ENCODE assay signal across 8 cellular contexts in genomic region chr1:23793018-23793781, GRCh38. TPM values are rescaled to one million over a fixed set of nuclear protein-coding genes. Genes with fewer than 3 reads are reported as not detected.
A peak's percentile ranks its signal among the peaks of the same experiment; 100 is the strongest.
DNase-seq lines count a peak whose midpoint lies in the region; ATAC-seq lines count a peak whose summit lies in the region.

No MANE protein-coding gene starts in this region.

- no peak overlapping the region for H4K12ac ChIP-seq in trophoblast cell (ENCODE audit: low read depth, low read length)

- H3K27me3 ChIP-seq in GM23248 (replicated peaks; ENCODE audit: insufficient read depth) (no peaks in the 10 kb centered on the region), endocrine pancreas (ENCODE audit: control insufficient read depth, insufficient read depth, low read length) (no peaks in the 10 kb centered on the region), trophoblast cell (ENCODE audit: insufficient read depth, low read length) (no peaks in the 10 kb centered on the region)

- no peak overlapping the region for H3K23ac ChIP-seq in trophoblast cell (ENCODE audit: low read length)

- peaks cover 34% of the 10 kb centered on the region for H3K79me2 ChIP-seq in GM23248 (ENCODE audit: insufficient read depth)
- H3K79me2 ChIP-seq in trophoblast cell (ENCODE audit: control insufficient read depth, insufficient read depth, low read length, poor library complexity), result peaks cover 12% of the 10 kb centered on the region

- H3K79me1 ChIP-seq in trophoblast cell (ENCODE audit: low read length), result peaks cover 7% of the 10 kb centered on the region

- no peaks in the 10 kb centered on the region for H4K20me1 ChIP-seq in GM23248 (ENCODE audit: insufficient read depth)

- H3K4ac ChIP-seq in trophoblast cell (ENCODE audit: low read depth, low read length), result peak overlapping the region; percentile 96

- no peaks in the 10 kb centered on the region for H3K9me3 ChIP-seq in GM23248 (ENCODE audit: low read depth)
- H3K9me3 ChIP-seq in endocrine pancreas (ENCODE audit: control insufficient read depth, low read length), result no peaks in the 10 kb centered on the region
- H3K9me3 ChIP-seq in trophoblast cell (ENCODE audit: insufficient read depth, low read depth, low read length), result no peaks in the 10 kb centered on the region

- H3K36me3 ChIP-seq in GM23248 (ENCODE audit: low read depth) (peaks cover under 1% of the 10 kb centered on the region; the same call in 1 of the 2 replicates), endocrine pancreas (ENCODE audit: control insufficient read depth, insufficient read depth, low read length) (no peaks in the 10 kb centered on the region), trophoblast cell (ENCODE audit: control insufficient read depth in 1 of 2, insufficient read depth in 2 of 2, low read length in 2 of 2) (peaks cover 55 to 56% of the 10 kb centered on the region in 2 experiments)

- H3K9me2 ChIP-seq in GM23248 (ENCODE audit: insufficient read depth), result no peaks in the 10 kb centered on the region

- no peak overlapping the region for H3K4me2 ChIP-seq in GM23248 (ENCODE audit: unreplicated experiment)
- no peak overlapping the region for H3K4me2 ChIP-seq in trophoblast cell (ENCODE audit: low read length)

- H3K9ac ChIP-seq in GM23248 (peak overlapping the region; percentile 42), endocrine pancreas (ENCODE audit: control insufficient read depth, insufficient read depth, low read length) (peak overlapping the region; percentile 5), trophoblast cell (ENCODE audit: low read length) (no peak overlapping the region)

- no peak overlapping the region for H4K91ac ChIP-seq in trophoblast cell (ENCODE audit: low read depth, low read length)

- H2BK12ac ChIP-seq in trophoblast cell (ENCODE audit: low read length), result no peak overlapping the region

- no peak overlapping the region for H2BK120ac ChIP-seq in trophoblast cell (ENCODE audit: insufficient read depth, low read length, poor library complexity)

- no peak overlapping the region for H2AFZ ChIP-seq in GM23248
- no peak overlapping the region for H2AFZ ChIP-seq in trophoblast cell (ENCODE audit: insufficient read depth, low read length, poor library complexity)

- no peak overlapping the region for H4K8ac ChIP-seq in trophoblast cell (ENCODE audit: low read depth, low read length)

- no peak overlapping the region for H2BK5ac ChIP-seq in trophoblast cell (ENCODE audit: low read depth, low read length, poor library complexity)

- no peak overlapping the region for H3K27ac ChIP-seq in GM23248
- H3K27ac ChIP-seq in trophoblast cell (ENCODE audit: low read depth, low read length), result no peak overlapping the region

- peaks cover 20% of the 10 kb centered on the region for H3F3A ChIP-seq in GM23248 (ENCODE audit: insufficient read depth)

- ATAC-seq in GM18517 (IDR thresholded peaks at IDR 0.05; ENCODE audit: unreplicated experiment), result no peak

- peak overlapping the region; percentile 1 for H3K18ac ChIP-seq in trophoblast cell (ENCODE audit: low read length)

- WGBS in GM23248 (ENCODE audit: low coverage in 1 of 2, low lambda C conversion rate in 2 of 2, missing lambda C conversion rate in 2 of 2), 2 experiments, result 62 to 63% methylated on average over 16 of the region's 16 CpGs
- no CpG with 5 or more reads among the region's 16 CpGs for WGBS in trophoblast cell (ENCODE audit: extremely low coverage, insufficient coverage, insufficient read length)

- peaks cover 10% of the 10 kb centered on the region for H3K4me1 ChIP-seq in GM23248 (ENCODE audit: insufficient read depth)
- H3K4me1 ChIP-seq in endocrine pancreas (ENCODE audit: control insufficient read depth, insufficient read depth, low read length), result peaks cover 5% of the 10 kb centered on the region
- H3K4me1 ChIP-seq in trophoblast cell (ENCODE audit: control insufficient read depth in 1 of 2, insufficient read depth in 2 of 2, low read length in 2 of 2), result peaks cover 12 to 15% of the 10 kb centered on the region in 2 experiments

- H3K14ac ChIP-seq in trophoblast cell (ENCODE audit: low read length), result no peak overlapping the region

- H2AK5ac ChIP-seq in trophoblast cell (ENCODE audit: low read length), result no peak overlapping the region

- H3K4me3 ChIP-seq in GM23248 (no peak overlapping the region), endocrine pancreas (ENCODE audit: control insufficient read depth, insufficient read depth, low read length) (no peak overlapping the region), trophoblast cell (ENCODE audit: low read depth, low read length) (no peak overlapping the region)

- DNase-seq in GM23248, result peak; percentile 78
- peak; percentile 41 for DNase-seq in T follicular helper cell (ENCODE audit: low read depth)
- DNase-seq in trophoblast cell, result peak; percentile 66 to 77
- DNase-seq in SIG-M5 (lab: John Stamatoyannopoulos, UW), result no peak
- no peak for DNase-seq in ureter (ENCODE audit: low spot score)
- no peak for DNase-seq in NCI-H187 (lab: John Stamatoyannopoulos, UW)

- in situ Hi-C loops in GM23248 (cut with MboI), result no loop called here

RNA-seq across cellular contexts. Expression of gene LYPLA2, which starts 2.3 kb away (rescaled TPM):
- 48.1 and 58.4 TPM in 2 replicates for total RNA-seq in GM23248 (2014; rRNA removed; shearing (Covaris generic))
- 46.3 and 48.2 TPM in 2 replicates for polyA plus RNA-seq in GM23248 (2016; fragmentation: Nextera tagmentation; extraction: Ambion mirVana)
- polyA plus RNA-seq in trophoblast cell (2013), result 97.8 and 104 TPM in 2 replicates
- 68.6 TPM for total RNA-seq in ureter

RNA-seq across cellular contexts. Expression of gene GALE, which starts 7.4 kb away (rescaled TPM):
- 16.2 and 20.9 TPM in 2 replicates for total RNA-seq in GM23248 (2014; rRNA removed; shearing (Covaris generic))
- polyA plus RNA-seq in GM23248 (2016; fragmentation: Nextera tagmentation; extraction: Ambion mirVana), result 20.5 and 23.5 TPM in 2 replicates
- polyA plus RNA-seq in trophoblast cell (2013), result 48.7 and 50.7 TPM in 2 replicates
- total RNA-seq in ureter, result 77.2 TPM

RNA-seq across cellular contexts. Expression of gene PITHD1, which starts 15.0 kb away (rescaled TPM):
- total RNA-seq in GM23248 (2014; rRNA removed; shearing (Covaris generic)), result 51.0 and 63.0 TPM in 2 replicates
- 38.4 and 39.4 TPM in 2 replicates for polyA plus RNA-seq in GM23248 (2016; fragmentation: Nextera tagmentation; extraction: Ambion mirVana)
- polyA plus RNA-seq in trophoblast cell (2013), result 21.1 TPM in 2 replicates
- total RNA-seq in ureter, result 44.1 TPM

RNA-seq across cellular contexts. Expression of gene HMGCL, which starts 32.0 kb away (rescaled TPM):
- 48.1 and 50.8 TPM in 2 replicates for total RNA-seq in GM23248 (2014; rRNA removed; shearing (Covaris generic))
- polyA plus RNA-seq in GM23248 (2016; fragmentation: Nextera tagmentation; extraction: Ambion mirVana), result 46.9 and 49.3 TPM in 2 replicates
- polyA plus RNA-seq in trophoblast cell (2013), result 15.7 and 16.7 TPM in 2 replicates
- 54.1 TPM for total RNA-seq in ureter

RNA-seq across cellular contexts. Expression of gene ELOA, which starts 49.9 kb away (rescaled TPM):
- 44.3 and 49.6 TPM in 2 replicates for total RNA-seq in GM23248 (2014; rRNA removed; shearing (Covaris generic))
- polyA plus RNA-seq in GM23248 (2016; fragmentation: Nextera tagmentation; extraction: Ambion mirVana), result 46.4 and 50.1 TPM in 2 replicates
- 28.1 and 28.4 TPM in 2 replicates for polyA plus RNA-seq in trophoblast cell (2013)
- 45.6 TPM for total RNA-seq in ureter

Comparison
In these comparisons a context has a peak if more than half of its experiments do, and no peak if none do; other contexts are left out.
1. DNase-seq: peak in GM23248 (single experiment), T follicular helper cell (single experiment) and trophoblast cell (2 of 2); none in SIG-M5 (single experiment), ureter (single experiment) and NCI-H187 (0 of 2).